10 cellular contexts compared by ENCODE assay signal in the genomic region with DNA sequence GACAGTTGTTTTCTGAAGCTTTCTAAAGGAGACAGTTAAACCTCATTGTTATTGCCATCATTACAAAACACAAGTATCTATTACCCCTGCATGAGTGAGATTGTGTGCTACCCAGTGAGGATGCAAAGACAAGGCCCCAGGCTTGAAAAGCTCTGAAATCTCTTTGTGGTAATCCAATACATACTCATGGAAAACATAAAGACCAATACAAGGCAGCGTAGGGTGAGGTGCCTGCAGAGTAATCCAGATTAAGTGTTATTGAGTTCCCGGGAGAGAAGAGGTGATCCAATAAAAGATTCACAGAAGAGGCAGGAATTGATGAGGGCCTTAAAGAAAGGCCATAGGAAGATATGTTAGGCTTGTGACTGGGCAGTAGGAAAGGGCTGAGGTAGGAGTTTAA.
DNase-seq lines count a peak whose midpoint lies in the region; ATAC-seq and TF ChIP-seq lines count a peak whose summit lies in the region.
"Had no signal": no experiment of that assay in that cellular context is flagged by ENCODE, and none has a peak within 500 bp of the region (broad histone marks: within the 10 kb centered on the region; RNA-seq: fewer than 3 reads in every experiment).

No MANE protein-coding gene starts in this region.

- peaks cover 0 to 13% (median 8%) of the 10 kb centered on the region in 5 donors for H3K36me3 ChIP-seq in subcutaneous abdominal adipose tissue (ENCODE audit: control insufficient read depth in 5 of 5, insufficient read depth in 5 of 5, low read length in 5 of 5)

- no peaks in the 10 kb centered on the region for H3K27me3 ChIP-seq in HL-60 (ENCODE audit: insufficient read depth, poor library complexity, severe bottlenecking)
- no peaks in the 10 kb centered on the region for H3K27me3 ChIP-seq in subcutaneous abdominal adipose tissue (ENCODE audit: control insufficient read depth in 5 of 5, insufficient read depth in 4 of 5, low read length in 5 of 5)

- in situ Hi-C loops in G401 (cut with HindIII; ENCODE audit: low sequenced_read_pairs), result no loop called here

- no peak overlapping the region for H3K4me3 ChIP-seq in HL-60 (replicated peaks; ENCODE audit: insufficient read depth, low read length)
- no peak overlapping the region for H3K4me3 ChIP-seq in subcutaneous abdominal adipose tissue (ENCODE audit: low read depth in 1 of 5, low read length in 5 of 5)

- DNase-seq in HL-60 (ENCODE audit: low read depth in 1 of 2, low spot score in 1 of 2) (no peak), OCI-M1 (lab: John Stamatoyannopoulos, UW) (peak; percentile 45), glutamatergic neuron (no peak), GOT3 (lab: John Stamatoyannopoulos, UW) (no peak), G401 (ENCODE audit: low spot score) (no peak)
- no peak for DNase-seq in stimulated activated CD4-positive, alpha-beta T cell treated with anti-CD3 and anti-CD28 coated beads, Interleukin-2, amount 100 ng/mL, for 48 hours
- DNase-seq: activated naive CD4-positive, alpha-beta T cell treated with anti-CD3 and anti-CD28 coated beads for 36 hours; CD4-positive, alpha-beta T cell had no signal

- ATAC-seq in HG03108 (IDR thresholded peaks at IDR 0.05; ENCODE audit: unreplicated experiment), result no peak

- H3K36me3 Mint-ChIP-seq in glutamatergic neuron (ENCODE audit: unreplicated experiment), result no peaks in the 10 kb centered on the region

- H3K27ac ChIP-seq in HL-60 (replicated peaks) (peak overlapping the region; percentile 27), subcutaneous abdominal adipose tissue (ENCODE audit: low read depth, low read length) (peak overlapping the region; percentile 63)

- peaks cover 0 to 22% (median 8%) of the 10 kb centered on the region in 5 donors for H3K4me1 ChIP-seq in subcutaneous abdominal adipose tissue (ENCODE audit: control insufficient read depth in 5 of 5, insufficient read depth in 5 of 5, low read length in 5 of 5)

- TF ChIP-seq CTCF in HL-60 (IDR thresholded peaks at IDR 0.05; ENCODE audit: insufficient read depth, low read length) (no peak), glutamatergic neuron (IDR thresholded peaks at IDR 0.05; ENCODE audit: partially characterized antibody, unreplicated experiment) (no peak)

- no peaks in the 10 kb centered on the region for H3K27me3 Mint-ChIP-seq in glutamatergic neuron (ENCODE audit: unreplicated experiment)

- peak overlapping the region; percentile 6 for H3K4me3 Mint-ChIP-seq in glutamatergic neuron (ENCODE audit: unreplicated experiment)
- H3K4me3 Mint-ChIP-seq: activated naive CD4-positive, alpha-beta T cell treated with anti-CD3 and anti-CD28 coated beads for 36 hours; CD4-positive, alpha-beta T cell had no signal

- H3K9me3 ChIP-seq in subcutaneous abdominal adipose tissue (ENCODE audit: control insufficient read depth in 5 of 5, low read length in 5 of 5), result no peaks in the 10 kb centered on the region

- H3K9me3 Mint-ChIP-seq in glutamatergic neuron (ENCODE audit: unreplicated experiment), result peaks cover 3% of the 10 kb centered on the region
- H3K9me3 Mint-ChIP-seq: activated naive CD4-positive, alpha-beta T cell treated with anti-CD3 and anti-CD28 coated beads for 36 hours; CD4-positive, alpha-beta T cell had no signal

- H3K9ac ChIP-seq in subcutaneous abdominal adipose tissue (ENCODE audit: low read length in 5 of 5), result peak overlapping the region in 1 of 5 donors; percentile 20

- no peak overlapping the region for H3K27ac Mint-ChIP-seq in glutamatergic neuron (ENCODE audit: unreplicated experiment)
- H3K27ac Mint-ChIP-seq: activated naive CD4-positive, alpha-beta T cell treated with anti-CD3 and anti-CD28 coated beads for 36 hours; CD4-positive, alpha-beta T cell had no signal

- peaks cover 33% of the 10 kb centered on the region for H3K4me1 Mint-ChIP-seq in glutamatergic neuron (ENCODE audit: low read depth, unreplicated experiment)
